13 cellular contexts compared by ENCODE assay signal in genomic region chr1:170071378-170071777, GRCh38.
"Had no signal": no experiment of that assay in that cellular context is flagged by ENCODE, and none has a peak within 500 bp of the region (broad histone marks: within the 10 kb centered on the region; RNA-seq: fewer than 3 reads in every experiment).

No MANE protein-coding gene starts in this region.

- DNase-seq: activated CD4-positive, alpha-beta T cell treated with anti-CD3 and anti-CD28 coated beads, Interleukin-2, amount 50 U/mL, for 48 hours; activated gamma-delta T cell treated with Interleukin-2 at 50 U/mL for 16 hours; activated naive CD8-positive, alpha-beta T cell treated with anti-CD3 and anti-CD28 coated beads, Interleukin-2, amount 10 ng/mL, durations not matched to agents 7 days and 5 days; activated T-cell treated with anti-CD3 and anti-CD28 coated beads, Interleukin-2, amount 50 U/mL, for 48 hours; aorta; dorsolateral prefrontal cortex; hypothalamus; posterior cingulate gyrus; thyroid gland had no signal

- H3K4me3 ChIP-seq: skin epidermis, thyroid gland, vagina had no signal

- H3K27me3 ChIP-seq: dorsolateral prefrontal cortex, neutrophil, thyroid gland, vagina had no signal

- H3K27me3 Mint-ChIP-seq: activated naive CD8-positive, alpha-beta T cell treated with anti-CD3 and anti-CD28 coated beads, Interleukin-2, amount 10 ng/mL, durations not matched to agents 7 days and 5 days had no signal

- H3K36me3 ChIP-seq: neutrophil, thyroid gland, vagina had no signal

- FAIRE-seq: bronchial epithelial cell had no signal

- H3K4me3 Mint-ChIP-seq: activated naive CD8-positive, alpha-beta T cell treated with anti-CD3 and anti-CD28 coated beads, Interleukin-2, amount 10 ng/mL, durations not matched to agents 7 days and 5 days had no signal

- H3K27ac ChIP-seq: dorsolateral prefrontal cortex, neutrophil, skin epidermis, thyroid gland, vagina had no signal

- H3K9me3 ChIP-seq: neutrophil, thyroid gland, vagina had no signal

- H3K27ac Mint-ChIP-seq: activated naive CD8-positive, alpha-beta T cell treated with anti-CD3 and anti-CD28 coated beads, Interleukin-2, amount 10 ng/mL, durations not matched to agents 7 days and 5 days had no signal
